ENCODE assay signal across 22 cellular contexts in the genomic region with DNA sequence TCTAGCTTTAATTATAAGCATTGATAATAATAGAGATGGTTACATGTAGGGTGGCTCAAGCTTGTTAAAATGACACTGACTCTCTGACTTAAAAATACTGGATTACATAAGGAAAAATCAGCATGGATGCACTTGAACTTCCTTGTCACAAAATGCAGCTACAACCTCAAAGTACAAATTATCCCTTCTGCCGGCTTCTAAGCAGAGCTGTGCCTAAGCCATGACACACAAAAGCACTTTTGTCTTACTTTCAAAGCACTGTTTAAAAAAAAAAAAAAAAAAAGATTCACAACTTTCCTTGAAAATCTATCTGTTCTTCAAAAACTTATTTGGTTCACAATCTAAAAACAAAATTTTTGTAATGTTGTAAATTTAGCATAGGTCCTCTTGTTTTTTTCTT. TPM values are rescaled to one million over a fixed set of nuclear protein-coding genes. Genes with fewer than 3 reads are reported as not detected.
DNase-seq lines count a peak whose midpoint lies in the region; ATAC-seq and FAIRE-seq lines count a peak whose summit lies in the region.
"Had no signal": no experiment of that assay in that cellular context is flagged by ENCODE, and none has a peak within 500 bp of the region (broad histone marks: within the 10 kb centered on the region; RNA-seq: fewer than 3 reads in every experiment).

No MANE protein-coding gene starts in this region.

- 44 to 74% methylated on average over 1 of the region's 1 CpG for WGBS in aorta, 2 donors

- H3K36me3 ChIP-seq in SK-N-MC (ENCODE audit: insufficient read depth, low read length) (no peaks in the 10 kb centered on the region), neuron (ENCODE audit: insufficient read depth, low read length) (no peaks in the 10 kb centered on the region), aorta (ENCODE audit: control insufficient read depth in 1 of 2, insufficient read depth in 2 of 2, low read length in 1 of 2) (no peaks in the 10 kb centered on the region)
- H3K36me3 ChIP-seq: MG63 had no signal

- DNase-seq in G401 (ENCODE audit: low spot score) = peak; percentile 17
- DNase-seq in SK-N-MC (ENCODE audit: low read depth, low spot score) = no peak
- DNase-seq in frontal cortex (ENCODE audit: low spot score in 2 of 2) = peak in 1 of 2 donors; percentile 17
- no peak for DNase-seq in aorta
- DNase-seq in NCI-H748 treated with DMSO at 0.1 percent for 48 hours (lab: John Stamatoyannopoulos, UW) = no peak
- DNase-seq: CD8-positive, alpha-beta T cell; DMS 273 treated with DMSO at 0.1 percent for 48 hours; DMS79 treated with DMSO at 0.1 percent for 48 hours; H7; KG1; MG63; NCI-H2029; NCI-H446 treated with DMSO at 0.1 percent for 48 hours; NCI-H526; SHP77 treated with DMSO at 0.1 percent for 48 hours had no signal

- H3K4me3 ChIP-seq in SK-N-MC (no peak overlapping the region), neuron (ENCODE audit: low read length) (no peak overlapping the region), aorta (ENCODE audit: low read length in 2 of 2) (no peak overlapping the region)
- H3K4me3 ChIP-seq: MG63 had no signal

- no peaks in the 10 kb centered on the region for H3K4me1 ChIP-seq in neuron (ENCODE audit: insufficient read depth, low read length)
- H3K4me1 ChIP-seq in aorta (ENCODE audit: control insufficient read depth in 1 of 2, insufficient read depth in 2 of 2, low read length in 2 of 2) = no peaks in the 10 kb centered on the region

- in situ Hi-C loops in G401 (cut with HindIII; ENCODE audit: low sequenced_read_pairs) = no loop called here

- no peaks in the 10 kb centered on the region for H3K9me3 ChIP-seq in SK-N-MC (ENCODE audit: low read depth, low read length)
- no peaks in the 10 kb centered on the region for H3K9me3 ChIP-seq in neuron (ENCODE audit: low read length)
- no peaks in the 10 kb centered on the region for H3K9me3 ChIP-seq in aorta (ENCODE audit: control insufficient read depth, low read length)
- H3K9me3 ChIP-seq: MG63 had no signal

- no peak for ATAC-seq in GM19351 (IDR thresholded peaks at IDR 0.05; ENCODE audit: unreplicated experiment)
- no peak for ATAC-seq in HG03175 (IDR thresholded peaks at IDR 0.05; ENCODE audit: unreplicated experiment)
- ATAC-seq in aorta (ENCODE audit: low FRiP score) = no peak
- ATAC-seq: CD8-positive, alpha-beta T cell; Panc1 had no signal

- H3K27ac ChIP-seq in SK-N-MC (peak overlapping the region; percentile 29), aorta (ENCODE audit: low read depth in 1 of 2, low read length in 2 of 2) (no peak overlapping the region)
- H3K27ac ChIP-seq: C4-2B had no signal

- no peak overlapping the region for H3K9ac ChIP-seq in SK-N-MC (ENCODE audit: insufficient read length)

- peak; percentile 91 for FAIRE-seq in frontal cortex (lab: Jason Lieb, UNC)
- FAIRE-seq: A204.1, GM12892 had no signal

- peak overlapping the region; percentile 11 for H2AFZ ChIP-seq in neuron (ENCODE audit: low read depth, low read length)

- H3K27me3 ChIP-seq in neuron (ENCODE audit: insufficient read depth, low read length) (no peaks in the 10 kb centered on the region), aorta (ENCODE audit: control insufficient read depth in 1 of 2, insufficient read depth in 2 of 2, low read length in 1 of 2) (no peaks in the 10 kb centered on the region)
- H3K27me3 ChIP-seq: MG63 had no signal

- intact Hi-C loops in aorta (cut with DNase I) = no loop called here

RNA-seq across cellular contexts. Expression of a gene that starts 36.4 kb away (rescaled TPM):
- 67.8 and 103 TPM in 2 replicates for total RNA-seq in G401 (2014; rRNA removed; shearing (Covaris generic))
- total RNA-seq in frontal cortex (219 TPM), aorta (100 to 1,000 TPM; 138 to 205 TPM)
- 100 to 1,000 TPM in 1 of 2 donors, 10 to 100 TPM in 1; 79.4 to 147 TPM for polyA plus RNA-seq in aorta
